ENCODE assay signal across 22 cellular contexts in genomic region chr13:111511219-111511732, GRCh38.
"Had no signal": no experiment of that assay in that cellular context is flagged by ENCODE, and none has a peak within 500 bp of the region (broad histone marks: within the 10 kb centered on the region; RNA-seq: fewer than 3 reads in every experiment).

No MANE protein-coding gene starts in this region.

- H3K4me3 Mint-ChIP-seq: natural killer cell; neural crest cell; stimulated activated naive CD8-positive, alpha-beta T cell treated with anti-CD3 and anti-CD28 coated beads, Interleukin-15, Interleukin-2, amounts not matched to agents 100 ng/mL and 50 ng/mL, for 24 hours had no signal

- H3K27ac Mint-ChIP-seq: natural killer cell; progenitor cell of endocrine pancreas; stimulated activated naive CD8-positive, alpha-beta T cell treated with anti-CD3 and anti-CD28 coated beads, Interleukin-15, Interleukin-2, amounts not matched to agents 100 ng/mL and 50 ng/mL, for 24 hours had no signal

- H3K9me3 ChIP-seq: heart right ventricle, pancreas, testis, tibial nerve had no signal

- H3K4me1 ChIP-seq: heart right ventricle, pancreas, testis, tibial nerve had no signal

- H3K9me3 Mint-ChIP-seq: natural killer cell; neural crest cell; stimulated activated naive CD8-positive, alpha-beta T cell treated with anti-CD3 and anti-CD28 coated beads, Interleukin-15, Interleukin-2, amounts not matched to agents 100 ng/mL and 50 ng/mL, for 24 hours had no signal

- H3K27ac ChIP-seq: dorsolateral prefrontal cortex, heart right ventricle, pancreas, testis, tibial nerve had no signal

- H3K36me3 ChIP-seq: heart right ventricle, pancreas, tibial nerve had no signal

- H3K36me3 Mint-ChIP-seq: natural killer cell had no signal

- H3K4me1 Mint-ChIP-seq: natural killer cell, neural crest cell had no signal

- H3K27me3 ChIP-seq: testis had no signal

- ATAC-seq: esophagus mucosa, pancreas, right cardiac atrium had no signal

- H3K4me3 ChIP-seq: dorsolateral prefrontal cortex, heart right ventricle, pancreas, smooth muscle cell, testis, tibial nerve had no signal

- H3K27me3 Mint-ChIP-seq: stimulated activated naive CD8-positive, alpha-beta T cell treated with anti-CD3 and anti-CD28 coated beads, Interleukin-15, Interleukin-2, amounts not matched to agents 100 ng/mL and 50 ng/mL, for 24 hours had no signal

- FAIRE-seq: endometrium, frontal cortex, islet of Langerhans, pancreas had no signal

- DNase-seq: cortex of kidney; dorsolateral prefrontal cortex; effector memory CD4-positive, alpha-beta T cell; heart right ventricle; hypothalamus; kidney glomerular epithelial cell; mammary epithelial cell; natural killer cell; nucleus accumbens; pancreas; right cardiac atrium; stimulated activated CD4-positive, alpha-beta T cell treated with anti-CD3 and anti-CD28 coated beads, Interleukin-2, amount 100 ng/mL, for 48 hours had no signal
